ENCODE assay signal across 9 cellular contexts in genomic region chr6:65059568-65059967, GRCh38.
"Had no signal": no experiment of that assay in that cellular context is flagged by ENCODE, and none has a peak within 500 bp of the region (broad histone marks: within the 10 kb centered on the region; RNA-seq: fewer than 3 reads in every experiment).

No MANE protein-coding gene starts in this region.

- H3K4me3 Mint-ChIP-seq: GM23338, H9, HFFc6 had no signal

- H3K4me1 Mint-ChIP-seq: GM23338, H9 had no signal

- H3K9me3 Mint-ChIP-seq: H9 had no signal

- DNase-seq: GM23248, GOT3, H7, H9, HCEC 1CT, HFFc6 had no signal

- H3K4me2 ChIP-seq: GM23338 had no signal

- H3K4me1 ChIP-seq: HAP-1 had no signal

- H3K9me3 ChIP-seq: HAP-1 had no signal

- H3K36me3 ChIP-seq: HAP-1 had no signal

- H3K9ac ChIP-seq: GM23248 had no signal

- H2AFZ ChIP-seq: GM23248, GM23338 had no signal

- H3K27ac Mint-ChIP-seq: GM23338, H9, HFFc6 had no signal

- ATAC-seq: GM23338, HCT116 had no signal

- H3K27ac ChIP-seq: GM23248 had no signal

- H3K4me3 ChIP-seq: GM23248, GM23338, HAP-1 had no signal
